In genomic region chr6:29954272-29954671, GRCh38 we compare ENCODE assay signal across 20 cellular contexts.
"Had no signal": no experiment of that assay in that cellular context is flagged by ENCODE, and none has a peak within 500 bp of the region (broad histone marks: within the 10 kb centered on the region; RNA-seq: fewer than 3 reads in every experiment).

No MANE protein-coding gene starts in this region.

- ATAC-seq: Panc1, PC-3 had no signal

- DNase-seq: KBM-7; MV-4-11; NCI-H1048; NCI-H1105; NCI-H1417; NCI-H1436 treated with DMSO at 0.1 percent for 48 hours; NCI-H1694; NCI-H187 treated with DMSO at 0.1 percent for 48 hours; NCI-H2029 treated with DMSO at 0.1 percent for 48 hours; NCI-H2171 treated with DMSO at 0.1 percent for 48 hours; NCI-H345; NCI-H446 treated with DMSO at 0.1 percent for 48 hours; NCI-H510A treated with DMSO at 0.1 percent for 48 hours; NCI-H526; NK-92 treated with Interleukin-12 subunit alpha and Interleukin-12 subunit beta, amount 100 ng/mL, for 24 hours; PC-3; SHP77; SK-N-SH; SW 1271 had no signal

- H3K9me3 ChIP-seq: SK-N-SH had no signal
